Comparison of ENCODE assay signal across 15 cellular contexts in genomic region chr6:151616600-151616999, GRCh38.
"Had no signal": no experiment of that assay in that cellular context is flagged by ENCODE, and none has a peak within 500 bp of the region (broad histone marks: within the 10 kb centered on the region; RNA-seq: fewer than 3 reads in every experiment).

No MANE protein-coding gene starts in this region.

- DNase-seq: effector memory CD4-positive, alpha-beta T cell; heart left ventricle; hypothalamus; immature natural killer cell; lower lobe of right lung; mesenchymal stem cell; mucosa of descending colon; naive thymus-derived CD8-positive, alpha-beta T cell; posterior cingulate gyrus; small intestine; stimulated activated CD4-positive, alpha-beta T cell treated with anti-CD3 and anti-CD28 coated beads, Interleukin-2, amount 100 ng/mL, for 48 hours; stimulated activated naive CD4-positive, alpha-beta T cell treated with Interleukin-2 at 50 U/mL for 16 hours had no signal

- H3K4me3 Mint-ChIP-seq: immature natural killer cell; naive thymus-derived CD8-positive, alpha-beta T cell; neural crest cell; type B pancreatic cell had no signal

- H3K9me3 Mint-ChIP-seq: type B pancreatic cell had no signal

- H3K4me3 ChIP-seq: heart left ventricle, lower lobe of right lung, mucosa of descending colon, right atrium auricular region had no signal

- H3K27ac ChIP-seq: lower lobe of right lung, right atrium auricular region had no signal

- H3K36me3 Mint-ChIP-seq: immature natural killer cell; naive thymus-derived CD8-positive, alpha-beta T cell; type B pancreatic cell had no signal

- H3K27ac Mint-ChIP-seq: immature natural killer cell; naive thymus-derived CD8-positive, alpha-beta T cell; type B pancreatic cell had no signal

- H3K9me3 ChIP-seq: lower lobe of right lung, mucosa of descending colon, right atrium auricular region had no signal

- H3K4me1 Mint-ChIP-seq: immature natural killer cell; naive thymus-derived CD8-positive, alpha-beta T cell had no signal

- H3K4me1 ChIP-seq: heart left ventricle, lower lobe of right lung, right atrium auricular region had no signal

- H3K36me3 ChIP-seq: heart left ventricle, lower lobe of right lung, right atrium auricular region had no signal

- H3K27me3 ChIP-seq: right atrium auricular region had no signal
